In genomic region chr17:75624714-75625345, GRCh38 we compare ENCODE assay signal across 1 cellular context.
TF ChIP-seq lines count a peak whose summit lies in the region.

No MANE protein-coding gene starts in this region.

TF ChIP-seq in H1, 55 proteins besides CTCF, POLR2A, EP300 and RAD21:
- TF ChIP-seq MAFK (IDR thresholded peaks at IDR 0.05; ENCODE audit: low read depth, low read length) (no peak), ATF3 (IDR thresholded peaks at IDR 0.05; ENCODE audit: insufficient read depth, low read depth, low read length) (no peak), MAX (IDR thresholded peaks at IDR 0.05) (no peak)
